ENCODE assay signal across 1 cellular context in genomic region chr22:23176645-23177027, GRCh38.
TF ChIP-seq lines count a peak whose summit lies in the region.

No MANE protein-coding gene starts in this region.

TF ChIP-seq in H1, 55 proteins besides CTCF, POLR2A, EP300 and RAD21:
- TF ChIP-seq CHD1 (IDR thresholded peaks at IDR 0.05; ENCODE audit: low read depth, low read length): no peak
- no peak for TF ChIP-seq SUZ12 (IDR thresholded peaks at IDR 0.05; ENCODE audit: low read length)
- TF ChIP-seq CBX5 (IDR thresholded peaks at IDR 0.05; ENCODE audit: low read depth, low read length): no peak
- no peak for TF ChIP-seq SIN3A (conservative IDR thresholded peaks at IDR 0.05 in 1 of 2, IDR thresholded peaks at IDR 0.05 in 1 of 2; ENCODE audit: low read depth in 1 of 2, low read length in 2 of 2)
- TF ChIP-seq ATF3 (IDR thresholded peaks at IDR 0.05; ENCODE audit: insufficient read depth, low read depth, low read length): no peak
- TF ChIP-seq JUN (IDR thresholded peaks at IDR 0.05; ENCODE audit: low read depth, low read length): no peak
- TF ChIP-seq EGR1 (IDR thresholded peaks at IDR 0.05; ENCODE audit: borderline replicate concordance, low read depth, low read length): no peak
